1 cellular context compared by ENCODE assay signal in genomic region chr18:23689031-23689615, GRCh38.
A peak's percentile ranks its signal among the peaks of the same experiment; 100 is the strongest.
TF ChIP-seq lines count a peak whose summit lies in the region.

Gene LAMA3, plus strand, starts transcription at chr18:23689453. Its CDS starts 231 bp downstream, at chr18:23689684.

TF ChIP-seq in HEK293, 187 proteins besides CTCF, POLR2A, EP300 and RAD21 (continued from another document and continues in another):
- TF ChIP-seq PRDM10 (tag by site-specific recombination; IDR thresholded peaks at IDR 0.05) (peak; percentile 81), ZNF132 (tag by site-specific recombination; IDR thresholded peaks at IDR 0.05; ENCODE audit: borderline replicate concordance) (no peak), BCL11A (tag by site-specific recombination; IDR thresholded peaks at IDR 0.05; ENCODE audit: low read depth) (no peak), YY2 (tag by site-specific recombination; IDR thresholded peaks at IDR 0.05) (no peak), ZNF664 (tag by site-specific recombination; IDR thresholded peaks at IDR 0.05) (no peak), ZFP37 (tag by site-specific recombination; IDR thresholded peaks at IDR 0.05) (peak; percentile 69), ZNF280D (tag by site-specific recombination; IDR thresholded peaks at IDR 0.05) (no peak), ZNF621 (tag by site-specific recombination; IDR thresholded peaks at IDR 0.05) (no peak), ZNF624 (tag by site-specific recombination; IDR thresholded peaks at IDR 0.05) (no peak), ZNF670 (tag by site-specific recombination; IDR thresholded peaks at IDR 0.05; ENCODE audit: low read depth) (no peak), SCRT1 (tag by site-specific recombination; IDR thresholded peaks at IDR 0.05; ENCODE audit: borderline replicate concordance) (no peak; the same call in none of the 2 replicates), ZNF146 (tag by site-specific recombination; IDR thresholded peaks at IDR 0.05) (no peak), ZNF169 (tag by site-specific recombination; IDR thresholded peaks at IDR 0.05) (no peak), ZNF37A (tag by site-specific recombination; IDR thresholded peaks at IDR 0.05) (no peak), HIC1 (tag by site-specific recombination; IDR thresholded peaks at IDR 0.05) (no peak), HOXC10 (CRISPR knock-in tag; IDR thresholded peaks at IDR 0.05) (no peak), ZNF639 (tag by site-specific recombination; IDR thresholded peaks at IDR 0.05) (no peak), ZNF626 (tag by site-specific recombination; IDR thresholded peaks at IDR 0.05) (no peak), ZSCAN18 (tag by site-specific recombination; IDR thresholded peaks at IDR 0.05) (no peak), KLF10 (tag by site-specific recombination; IDR thresholded peaks at IDR 0.05) (no peak), ZBTB1 (tag by site-specific recombination; IDR thresholded peaks at IDR 0.05) (no peak), ZNF48 (tag by site-specific recombination; IDR thresholded peaks at IDR 0.05) (no peak), ZNF394 (tag by site-specific recombination; IDR thresholded peaks at IDR 0.05; ENCODE audit: borderline replicate concordance) (0 out of 2 replicates have a peak, but pooled peaks have one; percentile 24), GLI2 (tag by site-specific recombination; IDR thresholded peaks at IDR 0.05; ENCODE audit: borderline replicate concordance, low read depth) (no peak), ZNF426 (tag by site-specific recombination; IDR thresholded peaks at IDR 0.05) (no peak), ZNF221 (tag by site-specific recombination; IDR thresholded peaks at IDR 0.05; ENCODE audit: borderline replicate concordance) (no peak), TCF7L2 (IDR thresholded peaks at IDR 0.05; ENCODE audit: borderline replicate concordance, low read depth, low read length) (no peak), ZBTB48 (tag by site-specific recombination; IDR thresholded peaks at IDR 0.05) (no peak), TSHZ1 (tag by site-specific recombination; IDR thresholded peaks at IDR 0.05; ENCODE audit: borderline replicate concordance) (peak; percentile 49; the same call in 1 of the 2 replicates), ZNF211 (tag by site-specific recombination; IDR thresholded peaks at IDR 0.05; ENCODE audit: low read depth) (no peak), ZXDB (tag by site-specific recombination; IDR thresholded peaks at IDR 0.05) (peak; percentile 60), GLIS1 (tag by site-specific recombination; IDR thresholded peaks at IDR 0.05) (peak; percentile 63), PRDM1 (tag by site-specific recombination; IDR thresholded peaks at IDR 0.05) (0 out of 2 replicates have a peak, but pooled peaks have one; percentile 26), REPIN1 (tag by site-specific recombination; IDR thresholded peaks at IDR 0.05; ENCODE audit: low read depth) (no peak), ZNF366 (tag by site-specific recombination; conservative IDR thresholded peaks at IDR 0.05) (0 out of 2 replicates have a peak, but pooled peaks have one; percentile 18), ZNF391 (tag by site-specific recombination; IDR thresholded peaks at IDR 0.05; ENCODE audit: borderline replicate concordance, low read depth) (peak; percentile 52; the same call in 1 of the 2 replicates), SCRT2 (tag by site-specific recombination; IDR thresholded peaks at IDR 0.05) (peak; percentile 85), HOXD13 (CRISPR knock-in tag; IDR thresholded peaks at IDR 0.05; ENCODE audit: borderline replicate concordance) (no peak)
- TF ChIP-seq, protein P1, sequence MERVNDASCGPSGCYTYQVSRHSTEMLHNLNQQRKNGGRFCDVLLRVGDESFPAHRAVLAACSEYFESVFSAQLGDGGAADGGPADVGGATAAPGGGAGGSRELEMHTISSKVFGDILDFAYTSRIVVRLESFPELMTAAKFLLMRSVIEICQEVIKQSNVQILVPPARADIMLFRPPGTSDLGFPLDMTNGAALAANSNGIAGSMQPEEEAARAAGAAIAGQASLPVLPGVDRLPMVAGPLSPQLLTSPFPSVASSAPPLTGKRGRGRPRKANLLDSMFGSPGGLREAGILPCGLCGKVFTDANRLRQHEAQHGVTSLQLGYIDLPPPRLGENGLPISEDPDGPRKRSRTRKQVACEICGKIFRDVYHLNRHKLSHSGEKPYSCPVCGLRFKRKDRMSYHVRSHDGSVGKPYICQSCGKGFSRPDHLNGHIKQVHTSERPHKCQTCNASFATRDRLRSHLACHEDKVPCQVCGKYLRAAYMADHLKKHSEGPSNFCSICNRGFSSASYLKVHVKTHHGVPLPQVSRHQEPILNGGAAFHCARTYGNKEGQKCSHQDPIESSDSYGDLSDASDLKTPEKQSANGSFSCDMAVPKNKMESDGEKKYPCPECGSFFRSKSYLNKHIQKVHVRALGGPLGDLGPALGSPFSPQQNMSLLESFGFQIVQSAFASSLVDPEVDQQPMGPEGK (tag by site-specific recombination; IDR thresholded peaks at IDR 0.05): peak; percentile 50
- TF ChIP-seq, protein P2, sequence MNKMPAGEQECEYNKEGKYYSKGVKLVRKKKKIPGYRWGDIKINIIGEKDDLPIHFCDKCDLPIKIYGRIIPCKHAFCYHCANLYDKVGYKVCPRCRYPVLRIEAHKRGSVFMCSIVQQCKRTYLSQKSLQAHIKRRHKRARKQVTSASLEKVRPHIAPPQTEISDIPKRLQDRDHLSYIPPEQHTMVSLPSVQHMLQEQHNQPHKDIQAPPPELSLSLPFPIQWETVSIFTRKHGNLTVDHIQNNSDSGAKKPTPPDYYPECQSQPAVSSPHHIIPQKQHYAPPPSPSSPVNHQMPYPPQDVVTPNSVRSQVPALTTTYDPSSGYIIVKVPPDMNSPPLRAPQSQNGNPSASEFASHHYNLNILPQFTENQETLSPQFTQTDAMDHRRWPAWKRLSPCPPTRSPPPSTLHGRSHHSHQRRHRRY (tag by site-specific recombination; IDR thresholded peaks at IDR 0.05): no peak
- TF ChIP-seq, protein P3, sequence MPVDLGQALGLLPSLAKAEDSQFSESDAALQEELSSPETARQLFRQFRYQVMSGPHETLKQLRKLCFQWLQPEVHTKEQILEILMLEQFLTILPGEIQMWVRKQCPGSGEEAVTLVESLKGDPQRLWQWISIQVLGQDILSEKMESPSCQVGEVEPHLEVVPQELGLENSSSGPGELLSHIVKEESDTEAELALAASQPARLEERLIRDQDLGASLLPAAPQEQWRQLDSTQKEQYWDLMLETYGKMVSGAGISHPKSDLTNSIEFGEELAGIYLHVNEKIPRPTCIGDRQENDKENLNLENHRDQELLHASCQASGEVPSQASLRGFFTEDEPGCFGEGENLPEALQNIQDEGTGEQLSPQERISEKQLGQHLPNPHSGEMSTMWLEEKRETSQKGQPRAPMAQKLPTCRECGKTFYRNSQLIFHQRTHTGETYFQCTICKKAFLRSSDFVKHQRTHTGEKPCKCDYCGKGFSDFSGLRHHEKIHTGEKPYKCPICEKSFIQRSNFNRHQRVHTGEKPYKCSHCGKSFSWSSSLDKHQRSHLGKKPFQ (tag by site-specific recombination; IDR thresholded peaks at IDR 0.05): peak; percentile 43; the same call in 1 of the 2 replicates
